ENCODE assay signal across 8 cellular contexts in the genomic region with DNA sequence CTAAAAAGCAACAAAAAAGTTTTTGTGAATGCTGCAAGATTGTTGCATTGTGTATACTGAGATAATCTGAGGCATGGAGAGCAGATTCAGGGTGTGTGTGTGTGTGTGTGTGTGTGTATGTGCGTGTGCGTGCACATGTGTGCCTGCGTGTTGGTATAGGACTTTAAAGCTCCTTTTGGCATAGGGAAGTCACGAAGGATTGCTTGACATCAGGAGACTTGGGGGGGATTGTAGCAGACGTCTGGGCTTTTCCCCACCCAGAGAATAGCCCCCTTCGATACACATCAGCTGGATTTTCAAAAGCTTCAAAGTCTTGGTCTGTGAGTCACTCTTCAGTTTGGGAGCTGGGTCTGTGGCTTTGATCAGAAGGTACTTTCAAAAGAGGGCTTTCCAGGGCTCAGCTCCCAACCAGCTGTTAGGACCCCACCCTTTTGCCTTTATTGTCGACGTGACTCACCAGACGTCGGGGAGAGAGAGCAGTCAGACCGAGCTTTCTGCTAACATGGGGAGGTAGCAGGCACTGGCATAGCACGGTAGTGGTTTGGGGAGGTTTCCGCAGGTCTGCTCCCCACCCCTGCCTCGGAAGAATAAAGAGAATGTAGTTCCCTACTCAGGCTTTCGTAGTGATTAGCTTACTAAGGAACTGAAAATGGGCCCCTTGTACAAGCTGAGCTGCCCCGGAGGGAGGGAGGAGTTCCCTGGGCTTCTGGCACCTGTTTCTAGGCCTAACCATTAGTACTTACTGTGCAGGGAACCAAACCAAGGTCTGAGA. TPM values are rescaled to one million over a fixed set of nuclear protein-coding genes. Genes with fewer than 3 reads are reported as not detected.
A peak's percentile ranks its signal among the peaks of the same experiment; 100 is the strongest.
DNase-seq lines count a peak whose midpoint lies in the region; ATAC-seq and TF ChIP-seq lines count a peak whose summit lies in the region.

No MANE protein-coding gene starts in this region.

- H3K36me3 ChIP-seq in hepatocyte (replicated peaks; ENCODE audit: insufficient read depth, low read depth) = no peaks in the 10 kb centered on the region

- 48% methylated on average over 16 of the region's 16 CpGs for WGBS in hepatocyte (ENCODE audit: low lambda C conversion rate, missing lambda C conversion rate)

- peaks cover 29% of the 10 kb centered on the region for H3K79me2 ChIP-seq in hepatocyte

- ATAC-seq in GM18861 (IDR thresholded peaks at IDR 0.05; ENCODE audit: unreplicated experiment) (peak; percentile 44), HG03025 (IDR thresholded peaks at IDR 0.05; ENCODE audit: low FRiP score, unreplicated experiment) (peak; percentile 63)

- peaks cover 6% of the 10 kb centered on the region for H4K20me1 ChIP-seq in hepatocyte (ENCODE audit: insufficient read depth, poor library complexity, severe bottlenecking)

- H3K9me3 Mint-ChIP-seq in activated naive CD4-positive, alpha-beta T cell treated with anti-CD3 and anti-CD28 coated beads, Interleukin-2, amount 50 U/mL, for 24 hours = no peaks in the 10 kb centered on the region

- no peaks in the 10 kb centered on the region for H3K27me3 ChIP-seq in hepatocyte

- peak overlapping the region; percentile 68 for H3K4me3 Mint-ChIP-seq in activated naive CD4-positive, alpha-beta T cell treated with anti-CD3 and anti-CD28 coated beads, Interleukin-2, amount 50 U/mL, for 24 hours

- H3K9me2 ChIP-seq in hepatocyte (replicated peaks; ENCODE audit: insufficient read depth) = no peaks in the 10 kb centered on the region

- peaks cover 15% of the 10 kb centered on the region for H3K36me3 Mint-ChIP-seq in activated naive CD4-positive, alpha-beta T cell treated with anti-CD3 and anti-CD28 coated beads, Interleukin-2, amount 50 U/mL, for 24 hours

- peaks cover 19% of the 10 kb centered on the region for H3K4me1 ChIP-seq in hepatocyte (ENCODE audit: insufficient read depth)

- H3K4me1 Mint-ChIP-seq in activated naive CD4-positive, alpha-beta T cell treated with anti-CD3 and anti-CD28 coated beads, Interleukin-2, amount 50 U/mL, for 24 hours = peaks cover 64% of the 10 kb centered on the region

- peak overlapping the region; percentile 39 for H3K27ac ChIP-seq in hepatocyte

- TF ChIP-seq CTCF in hepatocyte (IDR thresholded peaks at IDR 0.05; ENCODE audit: poor library complexity) = no peak

- H3K9me3 ChIP-seq in hepatocyte (ENCODE audit: low read depth) = no peaks in the 10 kb centered on the region

- peak overlapping the region; percentile 77 for H3K4me2 ChIP-seq in hepatocyte

- H2AFZ ChIP-seq in hepatocyte = no peak overlapping the region

- H3K27ac Mint-ChIP-seq in activated naive CD4-positive, alpha-beta T cell treated with anti-CD3 and anti-CD28 coated beads, Interleukin-2, amount 50 U/mL, for 24 hours = peak overlapping the region; percentile 69

- H3K27me3 Mint-ChIP-seq in activated naive CD4-positive, alpha-beta T cell treated with anti-CD3 and anti-CD28 coated beads, Interleukin-2, amount 50 U/mL, for 24 hours = no peaks in the 10 kb centered on the region

- peak; percentile 26 to 38 for DNase-seq in SHP77 (lab: John Stamatoyannopoulos, UW)
- peak; percentile 74 for DNase-seq in hepatocyte (ENCODE audit: low spot score)
- peak; percentile 70 to 77 for DNase-seq in stimulated activated CD4-positive, alpha-beta T cell treated with anti-CD3 and anti-CD28 coated beads, Interleukin-2, amount 100 ng/mL, for 24 hours
- no peak for DNase-seq in NCI-H2029 (lab: John Stamatoyannopoulos, UW)
- DNase-seq in ureter (ENCODE audit: low spot score) = no peak

- H3K4me3 ChIP-seq in hepatocyte = no peak overlapping the region

RNA-seq across cellular contexts. Expression of a gene that starts 4.7 kb away (rescaled TPM):
- total RNA-seq in hepatocyte (67.1 and 71.6 TPM in 2 replicates), ureter (206 TPM)
- 116 and 140 TPM in 2 replicates for polyA plus RNA-seq in hepatocyte

Comparison
In these comparisons a context has a peak if more than half of its experiments do, and no peak if none do; other contexts are left out.
1. DNase-seq: peak in SHP77 (2 of 2), hepatocyte (single experiment) and stimulated activated CD4-positive, alpha-beta T cell treated with anti-CD3 and anti-CD28 coated beads, Interleukin-2, amount 100 ng/mL, for 24 hours (2 of 2); none in NCI-H2029 (single experiment) and ureter (single experiment).